Comparison of ENCODE assay signal across 15 cellular contexts in genomic region chr3:100665230-100665629, GRCh38. TPM values are rescaled to one million over a fixed set of nuclear protein-coding genes. Genes with fewer than 3 reads are reported as not detected.
DNase-seq lines count a peak whose midpoint lies in the region; ATAC-seq and TF ChIP-seq lines count a peak whose summit lies in the region.
"Had no signal": no experiment of that assay in that cellular context is flagged by ENCODE, and none has a peak within 500 bp of the region (broad histone marks: within the 10 kb centered on the region; RNA-seq: fewer than 3 reads in every experiment).

No MANE protein-coding gene starts in this region.

- H3K79me2 ChIP-seq in osteoblast (ENCODE audit: insufficient read depth, low read length) = no peaks in the 10 kb centered on the region

- peak overlapping the region; percentile 62 to 81 for H3K4me3 Mint-ChIP-seq in activated T-cell treated with anti-CD3 and anti-CD28 coated beads, Interleukin-2, amount 50 U/mL, for 72 hours

- H3K9me3 ChIP-seq in MG63 = peaks cover 7% of the 10 kb centered on the region
- no peaks in the 10 kb centered on the region for H3K9me3 ChIP-seq in osteoblast (ENCODE audit: low read depth, low read length)
- H3K9me3 ChIP-seq in gastrocnemius medialis = no peaks in the 10 kb centered on the region
- peaks cover 0 to 2% of the 10 kb centered on the region in 2 donors for H3K9me3 ChIP-seq in ascending aorta
- H3K9me3 ChIP-seq: vagina had no signal

- H3K36me3 Mint-ChIP-seq in activated T-cell treated with anti-CD3 and anti-CD28 coated beads, Interleukin-2, amount 50 U/mL, for 72 hours (ENCODE audit: insufficient read depth in 2 of 2) = peaks cover 0 to 2% of the 10 kb centered on the region in 2 donors

- H2AFZ ChIP-seq in osteoblast (ENCODE audit: low read length) = peak overlapping the region; percentile 63

- H3K4me3 ChIP-seq in MG63 (peak overlapping the region; percentile 14), osteoblast (ENCODE audit: insufficient read depth, low read length) (peak overlapping the region; percentile 27), gastrocnemius medialis (no peak overlapping the region), ascending aorta (no peak overlapping the region)
- H3K4me3 ChIP-seq: vagina had no signal

- H3K4me2 ChIP-seq in osteoblast (ENCODE audit: insufficient read depth, low read length) = peak overlapping the region; percentile 55

- H3K9me3 Mint-ChIP-seq in activated T-cell treated with anti-CD3 and anti-CD28 coated beads, Interleukin-2, amount 50 U/mL, for 72 hours = no peaks in the 10 kb centered on the region

- intact Hi-C loops in gastrocnemius medialis (cut with DNase I; ENCODE audit: low total_unique reads) = no loop called here
- intact Hi-C loops in ascending aorta (cut with DNase I) = no loop called here

- H3K36me3 ChIP-seq in MG63 = peaks cover 48% of the 10 kb centered on the region
- no peaks in the 10 kb centered on the region for H3K36me3 ChIP-seq in osteoblast (ENCODE audit: insufficient read depth, low read length)
- no peaks in the 10 kb centered on the region for H3K36me3 ChIP-seq in gastrocnemius medialis
- H3K36me3 ChIP-seq in ascending aorta = no peaks in the 10 kb centered on the region
- H3K36me3 ChIP-seq: vagina had no signal

- H3K27me3 Mint-ChIP-seq in activated T-cell treated with anti-CD3 and anti-CD28 coated beads, Interleukin-2, amount 50 U/mL, for 72 hours (ENCODE audit: low read depth) = no peaks in the 10 kb centered on the region

- H3K27me3 ChIP-seq in MG63 (no peaks in the 10 kb centered on the region), osteoblast (ENCODE audit: insufficient read depth, low read length) (peaks cover 23% of the 10 kb centered on the region), gastrocnemius medialis (no peaks in the 10 kb centered on the region), ascending aorta (no peaks in the 10 kb centered on the region)
- H3K27me3 ChIP-seq: vagina had no signal

- peaks cover 27% of the 10 kb centered on the region for H3K4me1 Mint-ChIP-seq in activated T-cell treated with anti-CD3 and anti-CD28 coated beads, Interleukin-2, amount 50 U/mL, for 72 hours (ENCODE audit: low read depth)

- H3K4me1 ChIP-seq in osteoblast (ENCODE audit: insufficient read depth, low read length) (no peaks in the 10 kb centered on the region), gastrocnemius medialis (no peaks in the 10 kb centered on the region), ascending aorta (no peaks in the 10 kb centered on the region)
- H3K4me1 ChIP-seq: vagina had no signal

- peak; percentile 95 to 96 for ATAC-seq in activated T-cell treated with anti-CD3 and anti-CD28 coated beads, Interleukin-2, amount 50 U/mL, for 72 hours (replicated peaks in 1 of 2)
- ATAC-seq in gastrocnemius medialis (no peak), HG02870 (IDR thresholded peaks at IDR 0.05; ENCODE audit: unreplicated experiment) (no peak)
- ATAC-seq: esophagus mucosa, right cardiac atrium had no signal

- TF ChIP-seq CTCF in osteoblast (IDR thresholded peaks at IDR 0.05; ENCODE audit: extremely low read depth, low read depth, low read length) (no peak), gastrocnemius medialis (IDR thresholded peaks at IDR 0.05 in 4 of 5, conservative IDR thresholded peaks at IDR 0.05 in 1 of 5) (no peak), ascending aorta (IDR thresholded peaks at IDR 0.05) (no peak)

- H3K27ac ChIP-seq in osteoblast (ENCODE audit: low read depth, low read length) (no peak overlapping the region), gastrocnemius medialis (no peak overlapping the region), ascending aorta (no peak overlapping the region)
- H3K27ac ChIP-seq: C4-2B, vagina had no signal

- DNase-seq in COLO829 (ENCODE audit: low spot score) (peak; percentile 32), MG63 (no peak), osteoblast (ENCODE audit: insufficient read length, low spot score, missing footprints) (no peak), gastrocnemius medialis (no peak), ascending aorta (ENCODE audit: low spot score in 2 of 2) (no peak), NCI-H1694 (lab: John Stamatoyannopoulos, UW) (no peak)
- DNase-seq in activated T-cell treated with anti-CD3 and anti-CD28 coated beads, Interleukin-2, amount 50 U/mL, for 72 hours = peak; percentile 34 to 45
- DNase-seq: cerebellar nuclear complex, H7, KBM-7, right cardiac atrium had no signal

- peak overlapping the region; percentile 81 for H3K27ac Mint-ChIP-seq in activated T-cell treated with anti-CD3 and anti-CD28 coated beads, Interleukin-2, amount 50 U/mL, for 72 hours

- in situ Hi-C loops in gastrocnemius medialis (cut with MboI; ENCODE audit: low sequenced_read_pairs in 4 of 4) = no loop called here

- H4K20me1 ChIP-seq in osteoblast (ENCODE audit: insufficient read depth, low read length) = no peaks in the 10 kb centered on the region

- TF ChIP-seq POLR2A in gastrocnemius medialis (IDR thresholded peaks at IDR 0.05) = no peak

RNA-seq across cellular contexts. Expression of gene TFG, which starts 44.1 kb away (rescaled TPM):
- 111 and 147 TPM in 2 replicates for total RNA-seq in MG63 (2014; rRNA removed; shearing (Covaris generic); ENCODE audit: low replicate concordance)
- 10 to 100 TPM; 60.6 to 64.7 TPM for total RNA-seq in activated T-cell treated with anti-CD3 and anti-CD28 coated beads, Interleukin-2, amount 50 U/mL, for 72 hours
- total RNA-seq in osteoblast = 81.4 and 89.0 TPM in 2 replicates
- total RNA-seq in gastrocnemius medialis = 10 to 100 TPM; 57.2 to 77.9 (median 67.3) TPM
- total RNA-seq in ascending aorta = 64.9 TPM

RNA-seq across cellular contexts. Expression of gene ADGRG7, which starts 55.8 kb away (rescaled TPM):
- total RNA-seq in MG63 (2014; rRNA removed; shearing (Covaris generic); ENCODE audit: low replicate concordance) = 46.3 and 51.3 TPM in 2 replicates
- total RNA-seq in activated T-cell treated with anti-CD3 and anti-CD28 coated beads, Interleukin-2, amount 50 U/mL, for 72 hours = not detected
- total RNA-seq in osteoblast (not detected in 2 replicates), gastrocnemius medialis (under 1 TPM in 1 of 4 donors, not detected in 3; 0.58 TPM), ascending aorta (not detected)
- total RNA-seq: esophagus mucosa, H7, right cardiac atrium, vagina had no signal

Comparison
In these comparisons a context has a peak if more than half of its experiments do, and no peak if none do; other contexts are left out.
1. DNase-seq: peak in COLO829 (single experiment) and activated T-cell treated with anti-CD3 and anti-CD28 coated beads, Interleukin-2, amount 50 U/mL, for 72 hours (2 of 2); none in MG63 (single experiment), osteoblast (single experiment), gastrocnemius medialis (0 of 2), ascending aorta (0 of 2) and NCI-H1694 (single experiment).
2. H3K4me3 ChIP-seq: peak in MG63 (single experiment) and osteoblast (single experiment); none in gastrocnemius medialis (0 of 4) and ascending aorta (0 of 2).
3. ATAC-seq: peak in activated T-cell treated with anti-CD3 and anti-CD28 coated beads, Interleukin-2, amount 50 U/mL, for 72 hours (2 of 2); none in gastrocnemius medialis (0 of 2) and HG02870 (single experiment).
4. RNA of gene ADGRG7, which starts 55.8 kb away (total RNA-seq): 46.3 to 51.3 TPM in MG63; 0.58 TPM in gastrocnemius medialis, not detected in activated T-cell treated with anti-CD3 and anti-CD28 coated beads, Interleukin-2, amount 50 U/mL, for 72 hours, not detected in osteoblast and not detected in ascending aorta (single experiment); every median in the first group is over 10 times any median in the second.